ENCODE assay signal across 13 cellular contexts in genomic region chr1:66606359-66607142, GRCh38.
"Had no signal": no experiment of that assay in that cellular context is flagged by ENCODE, and none has a peak within 500 bp of the region (broad histone marks: within the 10 kb centered on the region; RNA-seq: fewer than 3 reads in every experiment).

No MANE protein-coding gene starts in this region.

- H3K4me1 ChIP-seq: pancreas, uterus had no signal

- H3K4me3 ChIP-seq: pancreas, tibial artery, uterus had no signal

- ATAC-seq: effector memory CD8-positive, alpha-beta T cell; left lobe of liver; pancreas; stimulated activated memory B cell treated with anti-CD40 and anti-IgM and Interleukin-4, amounts not matched to agents 10 μg/mL and 1 μg/mL and 100 μg/mL, for 72 hours; T-helper 17 cell had no signal

- H3K27ac ChIP-seq: brain microvascular endothelial cell, pancreas, tibial artery, uterus had no signal

- H3K27me3 ChIP-seq: brain microvascular endothelial cell, pancreas, tibial artery, uterus had no signal

- H3K9me3 ChIP-seq: pancreas, tibial artery, uterus had no signal

- DNase-seq: activated CD4-positive, alpha-beta memory T cell treated with anti-CD3 and anti-CD28 coated beads, Interleukin-2, amount 10 ng/mL, durations not matched to agents 7 days and 5 days; activated CD4-positive, alpha-beta T cell treated with anti-CD3 and anti-CD28 coated beads for 4 hours; activated gamma-delta T cell treated with Interleukin-2 at 50 U/mL for 16 hours; brain microvascular endothelial cell; dermis blood vessel endothelial cell; effector memory CD8-positive, alpha-beta T cell; islet precursor cell; pancreas; T-helper 17 cell; tibial artery; uterus had no signal

- H3K36me3 ChIP-seq: brain microvascular endothelial cell, pancreas, tibial artery, uterus had no signal
